In genomic region chr5:172770675-172771438, GRCh38 we compare ENCODE assay signal across 8 cellular contexts. TPM values are rescaled to one million over a fixed set of nuclear protein-coding genes. Genes with fewer than 3 reads are reported as not detected.
DNase-seq lines count a peak whose midpoint lies in the region; ATAC-seq, FAIRE-seq and TF ChIP-seq lines count a peak whose summit lies in the region.

Gene DUSP1, minus strand, starts transcription at chr5:172771195. Its CDS starts 243 bp downstream, at chr5:172770952.

- H3K9me3 ChIP-seq in heart right ventricle, result no peaks in the 10 kb centered on the region
- no peaks in the 10 kb centered on the region for H3K9me3 ChIP-seq in upper lobe of left lung

- H3K4me1 ChIP-seq in heart right ventricle (peaks cover under 1 to 87% (median 36%) of the 10 kb centered on the region in 9 donors), upper lobe of left lung (peaks cover 37 to 65% (median 46%) of the 10 kb centered on the region in 4 donors)

- peak; percentile 96 for FAIRE-seq in GM12891 (lab: Jason Lieb, UNC)

- peak within 1 kb of the TSS; percentile 92 for H3K4me3 Mint-ChIP-seq in progenitor cell of endocrine pancreas (ENCODE audit: low read depth)

- H3K9me3 Mint-ChIP-seq in progenitor cell of endocrine pancreas (ENCODE audit: low read depth), result no peaks in the 10 kb centered on the region

- peaks cover 6 to 36% (median 27%) of the 10 kb centered on the region in 9 donors for H3K36me3 ChIP-seq in heart right ventricle
- H3K36me3 ChIP-seq in upper lobe of left lung, result peaks cover 20 to 36% (median 26%) of the 10 kb centered on the region in 4 donors

- H3K27ac ChIP-seq in heart right ventricle (peak within 1 kb of the TSS; percentile 95 to 100 (median 100)), upper lobe of left lung (peak within 1 kb of the TSS; percentile 99 to 100 (median 99))

- WGBS in heart right ventricle, 2 donors, result 1 to 2% methylated on average over 79 to 89 of the region's 89 CpGs
- 0% methylated on average over 12 to 36 of the region's 89 CpGs for WGBS in upper lobe of left lung, 2 donors

- TF ChIP-seq POLR2A in GM12891 (IDR thresholded peaks at IDR 0.05; ENCODE audit: low read depth, low read length) (peak; percentile 94), upper lobe of left lung (IDR thresholded peaks at IDR 0.05) (peak; percentile 99 to 100 (median 100))

- DNase-seq in GM12891 (ENCODE audit: insufficient read length, low spot score) (peak; percentile 95), NCI-H1436 treated with DMSO at 0.1 percent for 48 hours (lab: John Stamatoyannopoulos, UW) (peak; percentile 54), T-helper 1 cell (peak; percentile 95 to 100 (median 98)), amniotic stem cell (lab: John Stamatoyannopoulos, UW) (peak; percentile 94), heart right ventricle (peak; percentile 99 to 100), progenitor cell of endocrine pancreas (ENCODE audit: low spot score, unreplicated experiment) (peak; percentile 98), upper lobe of left lung (peak; percentile 99 to 100)

- H3K36me3 Mint-ChIP-seq in progenitor cell of endocrine pancreas (ENCODE audit: insufficient read depth), result peaks cover 12% of the 10 kb centered on the region

- peak in 8 of 9 donors; percentile 16 to 59 (median 39) for TF ChIP-seq CTCF in heart right ventricle (IDR thresholded peaks at IDR 0.05)
- TF ChIP-seq CTCF in progenitor cell of endocrine pancreas (IDR thresholded peaks at IDR 0.05; ENCODE audit: unreplicated experiment), result peak; percentile 68
- peak in 4 of 6 experiments; percentile 64 to 89 (median 86) for TF ChIP-seq CTCF in upper lobe of left lung (IDR thresholded peaks at IDR 0.05)

- H3K27me3 Mint-ChIP-seq in progenitor cell of endocrine pancreas, result peaks cover 10% of the 10 kb centered on the region

- H3K4me1 Mint-ChIP-seq in progenitor cell of endocrine pancreas (ENCODE audit: low read depth), result peaks cover 40% of the 10 kb centered on the region

- no peaks in the 10 kb centered on the region for H3K27me3 ChIP-seq in heart right ventricle
- no peaks in the 10 kb centered on the region for H3K27me3 ChIP-seq in upper lobe of left lung

- peak within 1 kb of the TSS; percentile 99 for H3K27ac Mint-ChIP-seq in progenitor cell of endocrine pancreas

- peak in 3 of 4 donors; percentile 20 to 99 (median 80) for TF ChIP-seq EP300 in upper lobe of left lung (IDR thresholded peaks at IDR 0.05)

- intact Hi-C loops in heart right ventricle (cut with DNase I), result loop anchor here (1.0 to 10.0 kb wide), 20 partner anchors 24 to 164 kb away; no protein-coding TSS in a partner anchor

- peak; percentile 61 for ATAC-seq in HG02798 (IDR thresholded peaks at IDR 0.05; ENCODE audit: poor library complexity, unreplicated experiment)
- peak; percentile 63 to 88 (median 70) for ATAC-seq in heart right ventricle
- peak; percentile 72 to 83 for ATAC-seq in upper lobe of left lung (ENCODE audit: low FRiP score in 2 of 2)

- peak within 1 kb of the TSS; percentile 62 to 99 (median 92) for H3K4me3 ChIP-seq in heart right ventricle
- peak within 1 kb of the TSS; percentile 62 to 78 (median 70) for H3K4me3 ChIP-seq in upper lobe of left lung

TF ChIP-seq in GM12891, 5 proteins besides CTCF, POLR2A, EP300 and RAD21:
- TF ChIP-seq TAF1 (IDR thresholded peaks at IDR 0.05; ENCODE audit: low read depth, low read length) (peak; percentile 92), POLR2AphosphoS5 (IDR thresholded peaks at IDR 0.05; ENCODE audit: low read depth, low read length) (peak; percentile 97), POU2F2 (IDR thresholded peaks at IDR 0.05; ENCODE audit: low read depth, low read length) (0 out of 2 replicates have a peak, but pooled peaks have one; percentile 25), SPI1 (IDR thresholded peaks at IDR 0.05; ENCODE audit: low read depth, low read length) (no peak)

RNA-seq across cellular contexts. Expression of gene DUSP1, which starts in this region (rescaled TPM):
- 5.2 TPM for polyA plus RNA-seq in GM12891 (2012; ENCODE audit: low read depth, missing spikeins)
- total RNA-seq in heart right ventricle (100 to 1,000 TPM in 7 of 10 donors, 10 to 100 TPM in 3; 55.7 to 215 (median 143) TPM), progenitor cell of endocrine pancreas (40.7 and 42.0 TPM in 2 replicates), upper lobe of left lung (1,000 to 10,000 TPM in 3 of 6 donors, 100 to 1,000 TPM in 3; 568 to 1,492 (median 904) TPM)
- 10 to 100 TPM; 33.3 to 98.6 TPM for polyA plus RNA-seq in heart right ventricle

Comparison
In these comparisons a context has a peak if more than half of its experiments do, and no peak if none do; other contexts are left out.
1. Peak in every context shown above with its lines: DNase-seq, ATAC-seq, H3K4me3 ChIP-seq and H3K27ac ChIP-seq.